Comparison of ENCODE assay signal across 23 cellular contexts in the genomic region with DNA sequence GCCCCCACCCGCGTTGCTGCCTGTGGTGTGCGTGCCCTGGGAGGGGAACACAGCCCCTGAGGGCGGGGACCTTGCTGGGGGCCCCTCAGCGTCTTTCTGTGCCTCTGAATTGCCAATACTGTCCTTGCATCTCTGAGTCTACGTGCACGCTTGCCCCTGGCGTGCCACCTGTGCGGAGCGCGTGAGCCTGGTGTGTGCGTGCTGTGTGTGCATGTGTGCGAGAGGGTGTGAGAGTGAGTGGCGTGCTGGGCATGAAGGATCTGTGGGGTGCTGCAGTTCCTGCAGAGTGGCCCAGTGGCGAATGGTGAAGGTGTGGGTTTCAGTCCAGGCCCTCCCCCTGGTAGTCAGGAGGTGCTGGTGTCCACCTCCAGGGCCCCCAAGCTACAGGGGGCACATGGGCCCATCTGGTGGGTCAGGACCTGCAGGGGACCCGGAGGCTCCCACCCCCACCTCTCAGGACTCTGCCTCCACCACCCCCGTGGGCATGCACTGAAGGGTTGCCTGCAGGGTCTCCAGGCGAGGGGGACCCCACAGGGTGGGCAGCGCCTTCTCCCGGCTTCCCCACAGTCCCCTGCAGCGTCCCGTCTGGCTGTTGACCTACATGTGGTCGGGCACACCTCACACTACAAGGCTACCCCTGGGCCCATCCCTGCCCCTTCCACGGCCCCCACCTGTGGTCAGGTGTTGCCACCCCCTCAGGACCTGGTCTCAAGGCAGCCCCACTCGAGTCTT.
"Had no signal": no experiment of that assay in that cellular context is flagged by ENCODE, and none has a peak within 500 bp of the region (broad histone marks: within the 10 kb centered on the region; RNA-seq: fewer than 3 reads in every experiment).

No MANE protein-coding gene starts in this region.

- H3K4me3 ChIP-seq: lower lobe of right lung, upper lobe of right lung had no signal

- DNase-seq: activated CD4-positive, alpha-beta T cell treated with anti-CD3 and anti-CD28 coated beads, Interleukin-2, amount 10 ng/mL, durations not matched to agents 7 days and 5 days; activated CD4-positive, CD25-positive, alpha-beta regulatory T cell treated with anti-CD3 and anti-CD28 coated beads, Interleukin-2, amount 50 U/mL, for 72 hours; activated naive CD4-positive, alpha-beta T cell; activated naive CD8-positive, alpha-beta T cell treated with anti-CD3 and anti-CD28 coated beads, Interleukin-2, amount 10 ng/mL, durations not matched to agents 7 days and 5 days; activated T-cell treated with anti-CD3 and anti-CD28 coated beads, Interleukin-2, amount 50 U/mL, for 24 hours; amniotic stem cell; cortex of kidney; effector CD4-positive, alpha-beta T cell; erythroblast; foreskin fibroblast; kidney; lower lobe of right lung; naive B cell; occipital lobe; small intestine; stimulated activated CD4-positive, alpha-beta T cell treated with anti-CD3 and anti-CD28 coated beads, Interleukin-15, amount 100 ng/mL, for 24 hours; stimulated activated naive CD4-positive, alpha-beta T cell; upper lobe of right lung had no signal

- ATAC-seq: lower lobe of right lung, sciatic nerve, upper lobe of right lung had no signal

- H3K4me3 Mint-ChIP-seq: activated CD4-positive, alpha-beta T cell treated with anti-CD3 and anti-CD28 coated beads, Interleukin-2, amount 10 ng/mL, durations not matched to agents 7 days and 5 days; activated naive CD8-positive, alpha-beta T cell treated with anti-CD3 and anti-CD28 coated beads, Interleukin-2, amount 10 ng/mL, durations not matched to agents 7 days and 5 days; activated T-cell treated with anti-CD3 and anti-CD28 coated beads, Interleukin-2, amount 50 U/mL, for 24 hours had no signal

- H3K9me3 ChIP-seq: lower lobe of right lung had no signal

- H3K27me3 Mint-ChIP-seq: activated CD4-positive, alpha-beta T cell treated with anti-CD3 and anti-CD28 coated beads, Interleukin-2, amount 10 ng/mL, durations not matched to agents 7 days and 5 days; activated T-cell treated with anti-CD3 and anti-CD28 coated beads, Interleukin-2, amount 50 U/mL, for 24 hours; naive B cell had no signal

- FAIRE-seq: bronchial epithelial cell, endometrium, kidney, small intestine had no signal

- H3K9me3 Mint-ChIP-seq: activated naive CD8-positive, alpha-beta T cell treated with anti-CD3 and anti-CD28 coated beads, Interleukin-2, amount 10 ng/mL, durations not matched to agents 7 days and 5 days; activated T-cell treated with anti-CD3 and anti-CD28 coated beads, Interleukin-2, amount 50 U/mL, for 24 hours; activated T-helper 2 cell treated with anti-CD3 and anti-CD28 coated beads, Interferon-gamma antibody, Interleukin-2, Interleukin-4, amounts not matched to agents 10 μg/mL and 5 μg/mL and 100 μg/mL, durations not matched to agents 14 hours and 24 hours and 36 hours had no signal

- H3K27ac Mint-ChIP-seq: activated CD4-positive, alpha-beta T cell treated with anti-CD3 and anti-CD28 coated beads, Interleukin-2, amount 10 ng/mL, durations not matched to agents 7 days and 5 days; activated naive CD8-positive, alpha-beta T cell treated with anti-CD3 and anti-CD28 coated beads, Interleukin-2, amount 10 ng/mL, durations not matched to agents 7 days and 5 days; activated T-cell treated with anti-CD3 and anti-CD28 coated beads, Interleukin-2, amount 50 U/mL, for 24 hours; activated T-helper 2 cell treated with anti-CD3 and anti-CD28 coated beads, Interferon-gamma antibody, Interleukin-2, Interleukin-4, amounts not matched to agents 10 μg/mL and 5 μg/mL and 100 μg/mL, durations not matched to agents 14 hours and 24 hours and 36 hours had no signal

- H3K27me3 ChIP-seq: upper lobe of right lung had no signal

- H3K27ac ChIP-seq: lower lobe of right lung, upper lobe of right lung, VCaP had no signal
